Comparison of ENCODE assay signal across 8 cellular contexts in the genomic region with DNA sequence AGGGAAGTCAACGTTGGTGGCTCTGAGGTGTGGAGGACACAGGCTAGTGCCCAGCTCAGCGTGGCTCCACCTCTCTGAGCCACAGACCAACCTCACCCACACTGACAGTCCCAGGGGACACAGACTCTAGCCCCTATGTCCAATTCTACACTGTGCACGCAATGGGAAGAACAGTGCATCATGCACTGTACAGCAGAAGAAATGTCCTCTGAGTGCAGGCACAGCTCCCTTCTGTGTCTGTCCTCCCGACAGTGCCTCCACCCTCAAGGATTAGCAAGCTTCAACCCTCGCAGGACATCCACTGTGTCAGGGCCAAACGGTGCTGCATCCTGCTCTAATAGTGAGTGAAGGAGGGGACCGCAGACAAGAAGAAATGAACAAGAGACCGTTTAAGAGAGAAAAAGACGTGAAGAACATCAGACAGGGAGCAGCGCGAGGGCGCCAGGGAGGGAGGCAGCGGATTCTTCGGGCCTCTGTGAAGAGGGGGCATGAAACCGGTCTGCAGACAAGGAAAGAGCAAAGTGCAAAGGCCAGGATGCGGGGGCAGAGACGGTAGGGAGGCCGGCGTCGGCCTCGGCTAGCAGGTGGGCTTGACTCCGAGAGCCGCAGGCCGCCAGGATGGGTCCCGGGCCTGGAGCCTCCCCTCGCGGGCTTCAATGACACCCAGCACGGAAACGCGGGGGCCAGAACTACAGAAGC. TPM values are rescaled to one million over a fixed set of nuclear protein-coding genes. Genes with fewer than 3 reads are reported as not detected.
DNase-seq lines count a peak whose midpoint lies in the region; ATAC-seq and TF ChIP-seq lines count a peak whose summit lies in the region.

No MANE protein-coding gene starts in this region.

- H3K27ac ChIP-seq in substantia nigra (ENCODE audit: low read depth, low read length, poor library complexity, severe bottlenecking), result peak overlapping the region; percentile 91

- POLR2A ChIA-PET in HEK293T (lab: Yijun Ruan, JAX), result interaction anchor here (0.6 to 1.8 kb wide), 8 partner anchors 10 to 181 kb away, joined by 3 to 29 read pairs (median 4); a partner anchor contains a TSS

- peaks cover 28% of the 10 kb centered on the region for H3K4me1 Mint-ChIP-seq in activated T-cell treated with anti-CD3 and anti-CD28 coated beads, Interleukin-2, amount 50 U/mL, for 72 hours (ENCODE audit: low read depth)
- peaks cover 19% of the 10 kb centered on the region for H3K4me1 Mint-ChIP-seq in activated T-helper 2 cell treated with anti-CD3 and anti-CD28 coated beads, Interferon-gamma antibody, Interleukin-2, Interleukin-4, amounts not matched to agents 10 μg/mL and 5 μg/mL and 100 μg/mL, durations not matched to agents 14 hours and 24 hours and 36 hours (ENCODE audit: low read depth)
- H3K4me1 Mint-ChIP-seq in immature natural killer cell, result peaks cover 26 to 28% of the 10 kb centered on the region in 2 donors

- H3K27ac Mint-ChIP-seq in activated T-cell treated with anti-CD3 and anti-CD28 coated beads, Interleukin-2, amount 50 U/mL, for 72 hours, result peak overlapping the region; percentile 74
- H3K27ac Mint-ChIP-seq in activated T-helper 2 cell treated with anti-CD3 and anti-CD28 coated beads, Interferon-gamma antibody, Interleukin-2, Interleukin-4, amounts not matched to agents 10 μg/mL and 5 μg/mL and 100 μg/mL, durations not matched to agents 14 hours and 24 hours and 36 hours, result peak overlapping the region; percentile 85
- H3K27ac Mint-ChIP-seq in immature natural killer cell, result peak overlapping the region; percentile 92 to 97 (median 96)

- no peak for ATAC-seq in activated T-cell treated with anti-CD3 and anti-CD28 coated beads, Interleukin-2, amount 50 U/mL, for 72 hours (replicated peaks in 1 of 2)

- no peak for DNase-seq in activated T-cell treated with anti-CD3 and anti-CD28 coated beads, Interleukin-2, amount 50 U/mL, for 72 hours
- no peak for DNase-seq in activated T-cell treated with anti-CD3 and anti-CD28 coated beads, Interleukin-2, amount 50 U/mL, for 1 hour
- no peak for DNase-seq in activated T-helper 2 cell treated with anti-CD3 and anti-CD28 coated beads, Interferon-gamma antibody, Interleukin-2, Interleukin-4, amounts not matched to agents 10 μg/mL and 5 μg/mL and 100 μg/mL, durations not matched to agents 14 hours and 24 hours and 36 hours (ENCODE audit: low spot score)
- DNase-seq in immature natural killer cell (no peak), substantia nigra (lab: John Stamatoyannopoulos, UW) (no peak), HEK293T (ENCODE audit: extremely low spot score) (no peak), NCI-H1436 (lab: John Stamatoyannopoulos, UW) (no peak)
- DNase-seq in stimulated activated CD4-positive, alpha-beta T cell treated with anti-CD3 and anti-CD28 coated beads, Interleukin-15, amount 100 ng/mL, for 24 hours, result no peak

- H3K27me3 Mint-ChIP-seq in activated T-cell treated with anti-CD3 and anti-CD28 coated beads, Interleukin-2, amount 50 U/mL, for 72 hours (ENCODE audit: low read depth), result no peaks in the 10 kb centered on the region
- H3K27me3 Mint-ChIP-seq in activated T-helper 2 cell treated with anti-CD3 and anti-CD28 coated beads, Interferon-gamma antibody, Interleukin-2, Interleukin-4, amounts not matched to agents 10 μg/mL and 5 μg/mL and 100 μg/mL, durations not matched to agents 14 hours and 24 hours and 36 hours (ENCODE audit: low read depth), result no peaks in the 10 kb centered on the region
- peaks cover 4 to 8% (median 7%) of the 10 kb centered on the region in 3 donors for H3K27me3 Mint-ChIP-seq in immature natural killer cell (ENCODE audit: low read depth in 3 of 3)

- intact Hi-C loops in activated T-helper 2 cell treated with anti-CD3 and anti-CD28 coated beads, Interferon-gamma antibody, Interleukin-2, Interleukin-4, amounts not matched to agents 10 μg/mL and 5 μg/mL and 100 μg/mL, durations not matched to agents 14 hours and 24 hours and 36 hours (cut with micrococcal nuclease), result loop anchor here (2.0 to 10.0 kb wide), 4 partner anchors 75 to 155 kb away; a partner anchor contains a TSS

- H3K9me3 Mint-ChIP-seq in activated T-cell treated with anti-CD3 and anti-CD28 coated beads, Interleukin-2, amount 50 U/mL, for 72 hours, result no peaks in the 10 kb centered on the region
- no peaks in the 10 kb centered on the region for H3K9me3 Mint-ChIP-seq in activated T-helper 2 cell treated with anti-CD3 and anti-CD28 coated beads, Interferon-gamma antibody, Interleukin-2, Interleukin-4, amounts not matched to agents 10 μg/mL and 5 μg/mL and 100 μg/mL, durations not matched to agents 14 hours and 24 hours and 36 hours
- no peaks in the 10 kb centered on the region for H3K9me3 Mint-ChIP-seq in immature natural killer cell

- CTCF ChIA-PET in HEK293T (lab: Yijun Ruan, JAX), result no interaction called here

- H3K36me3 Mint-ChIP-seq in activated T-cell treated with anti-CD3 and anti-CD28 coated beads, Interleukin-2, amount 50 U/mL, for 72 hours (ENCODE audit: insufficient read depth in 2 of 2), result no peaks in the 10 kb centered on the region
- H3K36me3 Mint-ChIP-seq in activated T-helper 2 cell treated with anti-CD3 and anti-CD28 coated beads, Interferon-gamma antibody, Interleukin-2, Interleukin-4, amounts not matched to agents 10 μg/mL and 5 μg/mL and 100 μg/mL, durations not matched to agents 14 hours and 24 hours and 36 hours (ENCODE audit: low read depth), result no peaks in the 10 kb centered on the region
- no peaks in the 10 kb centered on the region for H3K36me3 Mint-ChIP-seq in immature natural killer cell

- H3K4me3 Mint-ChIP-seq in activated T-cell treated with anti-CD3 and anti-CD28 coated beads, Interleukin-2, amount 50 U/mL, for 72 hours, result peak overlapping the region; percentile 88 to 97
- peak overlapping the region; percentile 90 for H3K4me3 Mint-ChIP-seq in activated T-helper 2 cell treated with anti-CD3 and anti-CD28 coated beads, Interferon-gamma antibody, Interleukin-2, Interleukin-4, amounts not matched to agents 10 μg/mL and 5 μg/mL and 100 μg/mL, durations not matched to agents 14 hours and 24 hours and 36 hours (ENCODE audit: low read depth)
- H3K4me3 Mint-ChIP-seq in immature natural killer cell, result peak overlapping the region; percentile 87 to 96 (median 89)

TF ChIP-seq in HEK293T, 16 proteins besides CTCF, POLR2A, EP300 and RAD21:
- TF ChIP-seq ZNF384 (IDR thresholded peaks at IDR 0.05) (no peak), L3MBTL2 (conservative IDR thresholded peaks at IDR 0.05) (no peak; the same call in 1 of the 2 replicates), SP1 (IDR thresholded peaks at IDR 0.05) (no peak)

RNA-seq across cellular contexts. Expression of a gene that starts 0.6 kb away (rescaled TPM):
- total RNA-seq in activated T-cell treated with anti-CD3 and anti-CD28 coated beads, Interleukin-2, amount 50 U/mL, for 72 hours, result 1 to 10 TPM; 2.3 to 3.0 TPM
- total RNA-seq in activated T-helper 2 cell treated with anti-CD3 and anti-CD28 coated beads, Interferon-gamma antibody, Interleukin-2, Interleukin-4, amounts not matched to agents 10 μg/mL and 5 μg/mL and 100 μg/mL, durations not matched to agents 14 hours and 24 hours and 36 hours, result 1.1 and 1.5 TPM in 2 replicates
- polyA plus RNA-seq in immature natural killer cell, result 1 to 10 TPM; 1.2 to 3.6 (median 1.4) TPM

RNA-seq across cellular contexts. Expression of a gene that starts 6.9 kb away (rescaled TPM):
- 1,000 to 10,000 TPM; 1,499 to 1,539 TPM for total RNA-seq in activated T-cell treated with anti-CD3 and anti-CD28 coated beads, Interleukin-2, amount 50 U/mL, for 72 hours
- 1,217 and 1,244 TPM in 2 replicates for total RNA-seq in activated T-helper 2 cell treated with anti-CD3 and anti-CD28 coated beads, Interferon-gamma antibody, Interleukin-2, Interleukin-4, amounts not matched to agents 10 μg/mL and 5 μg/mL and 100 μg/mL, durations not matched to agents 14 hours and 24 hours and 36 hours
- polyA plus RNA-seq in immature natural killer cell, result 1,000 to 10,000 TPM in 1 of 3 donors, 100 to 1,000 TPM in 2; 558 to 1,355 (median 731) TPM

RNA-seq across cellular contexts. Expression of a gene that starts 15.3 kb away (rescaled TPM):
- total RNA-seq in activated T-cell treated with anti-CD3 and anti-CD28 coated beads, Interleukin-2, amount 50 U/mL, for 72 hours, result 1 to 10 TPM in 1 of 2 donors, under 1 TPM in 1; 0.58 to 1.5 TPM
- 0.57 and 0.91 TPM in 2 replicates for total RNA-seq in activated T-helper 2 cell treated with anti-CD3 and anti-CD28 coated beads, Interferon-gamma antibody, Interleukin-2, Interleukin-4, amounts not matched to agents 10 μg/mL and 5 μg/mL and 100 μg/mL, durations not matched to agents 14 hours and 24 hours and 36 hours
- not detected for polyA plus RNA-seq in immature natural killer cell

RNA-seq across cellular contexts. Expression of a gene that starts 17.6 kb away (rescaled TPM):
- total RNA-seq in activated T-cell treated with anti-CD3 and anti-CD28 coated beads, Interleukin-2, amount 50 U/mL, for 72 hours, result 1 to 10 TPM; 1.5 to 2.4 TPM
- 0.76 and 2.2 TPM in 2 replicates for total RNA-seq in activated T-helper 2 cell treated with anti-CD3 and anti-CD28 coated beads, Interferon-gamma antibody, Interleukin-2, Interleukin-4, amounts not matched to agents 10 μg/mL and 5 μg/mL and 100 μg/mL, durations not matched to agents 14 hours and 24 hours and 36 hours
- under 1 TPM; 0.40 to 0.91 (median 0.62) TPM for polyA plus RNA-seq in immature natural killer cell

RNA-seq across cellular contexts. Expression of a gene that starts 26.9 kb away (rescaled TPM):
- 10 to 100 TPM; 25.4 to 33.2 TPM for total RNA-seq in activated T-cell treated with anti-CD3 and anti-CD28 coated beads, Interleukin-2, amount 50 U/mL, for 72 hours
- total RNA-seq in activated T-helper 2 cell treated with anti-CD3 and anti-CD28 coated beads, Interferon-gamma antibody, Interleukin-2, Interleukin-4, amounts not matched to agents 10 μg/mL and 5 μg/mL and 100 μg/mL, durations not matched to agents 14 hours and 24 hours and 36 hours, result 11.8 and 13.3 TPM in 2 replicates
- 10 to 100 TPM; 14.4 to 33.4 (median 32.4) TPM for polyA plus RNA-seq in immature natural killer cell
